17 cellular contexts compared by ENCODE assay signal in the genomic region with DNA sequence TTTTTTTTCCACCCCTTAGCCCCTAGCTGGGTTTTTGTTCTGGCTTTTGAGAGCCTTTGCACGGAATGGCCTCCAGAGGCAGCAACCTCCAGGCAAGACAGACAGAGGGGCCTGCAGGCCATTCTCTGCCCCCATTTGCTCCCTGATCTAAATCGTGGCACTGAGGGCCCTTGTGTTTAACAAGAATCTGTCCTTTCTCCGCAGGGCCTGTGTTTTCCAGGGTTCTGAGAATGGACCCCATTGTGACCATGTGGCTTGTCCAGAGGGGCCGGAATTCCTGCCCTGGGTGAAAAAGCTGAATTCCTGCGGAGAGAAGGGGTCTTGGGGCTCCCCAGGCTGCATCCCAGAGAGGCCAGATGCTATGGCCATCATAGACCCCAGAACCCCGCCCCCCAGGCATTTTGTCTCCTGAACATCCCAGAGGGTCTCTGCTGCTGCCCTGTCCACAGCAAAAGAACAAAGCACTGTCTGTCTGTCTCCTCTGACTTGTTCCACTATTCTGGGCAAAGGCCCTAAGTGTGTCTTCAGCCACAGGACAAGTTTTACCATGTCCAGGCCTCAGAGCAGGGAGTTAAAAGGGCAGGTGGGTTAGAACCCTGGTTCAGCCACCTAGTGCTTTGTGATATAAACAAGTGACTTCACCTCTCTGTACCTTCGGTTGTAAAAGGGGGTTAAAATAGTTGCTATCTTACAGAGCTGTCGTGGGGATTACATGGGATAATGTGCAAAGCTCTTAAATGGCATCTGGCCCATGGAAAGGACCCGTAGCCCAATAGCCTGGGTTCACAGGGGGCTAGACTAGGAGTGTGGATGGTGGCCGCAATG.
DNase-seq lines count a peak whose midpoint lies in the region; ATAC-seq and TF ChIP-seq lines count a peak whose summit lies in the region.
"Had no signal": no experiment of that assay in that cellular context is flagged by ENCODE, and none has a peak within 500 bp of the region (broad histone marks: within the 10 kb centered on the region; RNA-seq: fewer than 3 reads in every experiment).

No MANE protein-coding gene starts in this region.

- peaks cover 4% of the 10 kb centered on the region for H3K36me3 Mint-ChIP-seq in type B pancreatic cell
- H3K36me3 Mint-ChIP-seq in naive thymus-derived CD8-positive, alpha-beta T cell, result no peaks in the 10 kb centered on the region

- POLR2A ChIA-PET in naive thymus-derived CD8-positive, alpha-beta T cell (lab: Charles Lee), result no interaction called here

- no peaks in the 10 kb centered on the region for H3K9me3 Mint-ChIP-seq in type B pancreatic cell
- no peaks in the 10 kb centered on the region for H3K9me3 Mint-ChIP-seq in naive thymus-derived CD8-positive, alpha-beta T cell
- H3K9me3 Mint-ChIP-seq: central memory CD8-positive, alpha-beta T cell had no signal

- WGBS in right cardiac atrium, result 85% methylated on average over 10 of the region's 10 CpGs

- H3K4me3 ChIP-seq in right cardiac atrium (ENCODE audit: low read length), result no peak overlapping the region
- H3K4me3 ChIP-seq: lung, SK-N-MC, spleen, suprapubic skin had no signal

- peaks cover 4% of the 10 kb centered on the region for H3K4me1 Mint-ChIP-seq in type B pancreatic cell (ENCODE audit: unreplicated experiment)
- peaks cover 2 to 14% (median 6%) of the 10 kb centered on the region in 4 donors for H3K4me1 Mint-ChIP-seq in naive thymus-derived CD8-positive, alpha-beta T cell

- no peaks in the 10 kb centered on the region for H3K9me3 ChIP-seq in right cardiac atrium (ENCODE audit: control insufficient read depth, low read length)
- H3K9me3 ChIP-seq: spleen, suprapubic skin had no signal

- TF ChIP-seq CTCF in type B pancreatic cell (conservative IDR thresholded peaks at IDR 0.05), result peak; percentile 59

- H3K4me3 Mint-ChIP-seq in type B pancreatic cell, result no peak overlapping the region
- H3K4me3 Mint-ChIP-seq in naive thymus-derived CD8-positive, alpha-beta T cell, result no peak overlapping the region
- H3K4me3 Mint-ChIP-seq: central memory CD8-positive, alpha-beta T cell had no signal

- no peak for ATAC-seq in right cardiac atrium
- ATAC-seq in Right ventricle myocardium inferior, result no peak
- no peak for ATAC-seq in GM19452 (IDR thresholded peaks at IDR 0.05; ENCODE audit: unreplicated experiment)
- no peak for ATAC-seq in naive thymus-derived CD8-positive, alpha-beta T cell
- ATAC-seq in GM21390 (IDR thresholded peaks at IDR 0.05; ENCODE audit: unreplicated experiment), result no peak

- H3K27me3 ChIP-seq in right cardiac atrium (ENCODE audit: control insufficient read depth, insufficient read depth) (no peaks in the 10 kb centered on the region), layer of hippocampus (ENCODE audit: control insufficient read depth, insufficient read depth, low read length) (no peaks in the 10 kb centered on the region)
- H3K27me3 ChIP-seq: suprapubic skin had no signal

- H3K27ac ChIP-seq in right cardiac atrium (ENCODE audit: low read length) (no peak overlapping the region), caudate nucleus (ENCODE audit: low read depth, low read length) (peak overlapping the region; percentile 90), layer of hippocampus (ENCODE audit: low read depth, low read length) (peak overlapping the region; percentile 98)
- H3K27ac ChIP-seq: SK-N-MC, spleen, suprapubic skin, VCaP had no signal

- no peak overlapping the region for H3K27ac Mint-ChIP-seq in type B pancreatic cell
- peak overlapping the region in 1 of 10 donors; percentile 75 for H3K27ac Mint-ChIP-seq in naive thymus-derived CD8-positive, alpha-beta T cell

- H3K27me3 Mint-ChIP-seq in type B pancreatic cell, result peaks cover 5% of the 10 kb centered on the region
- H3K27me3 Mint-ChIP-seq in naive thymus-derived CD8-positive, alpha-beta T cell, result peaks cover 0 to 24% (median 4%) of the 10 kb centered on the region in 5 donors
- H3K27me3 Mint-ChIP-seq: central memory CD8-positive, alpha-beta T cell had no signal

- peaks cover 5% of the 10 kb centered on the region for H3K4me1 ChIP-seq in right cardiac atrium (ENCODE audit: control insufficient read depth, insufficient read depth, low read length)

- DNase-seq in right cardiac atrium (peak in 2 of 3 donors; percentile 30 to 44), Right ventricle myocardium inferior (ENCODE audit: missing footprints) (no peak), caudate nucleus (lab: John Stamatoyannopoulos, UW) (peak in 43 of 61 donors; percentile 17 to 79 (median 59)), type B pancreatic cell (ENCODE audit: extremely low spot score, unreplicated experiment) (no peak)
- no peak for DNase-seq in naive thymus-derived CD8-positive, alpha-beta T cell
- DNase-seq: activated CD8-positive, alpha-beta memory T cell treated with anti-CD3 and anti-CD28 coated beads for 24 hours; activated gamma-delta T cell; erythroblast; spleen had no signal

- intact Hi-C loops in right cardiac atrium (cut with DNase I) (no loop called here), Right ventricle myocardium inferior (cut with DNase I) (no loop called here)

Comparison
In these comparisons a context has a peak if more than half of its experiments do, and no peak if none do; other contexts are left out.
1. DNase-seq: peak in right cardiac atrium (2 of 3) and caudate nucleus (43 of 61); none in Right ventricle myocardium inferior (single experiment), type B pancreatic cell (single experiment) and naive thymus-derived CD8-positive, alpha-beta T cell (0 of 10).